1 cellular context compared by ENCODE assay signal in genomic region chr10:125824736-125825135, GRCh38.
TF ChIP-seq lines count a peak whose summit lies in the region.

No MANE protein-coding gene starts in this region.

TF ChIP-seq in K562, 482 proteins besides CTCF, POLR2A, EP300 and RAD21:
- TF ChIP-seq ZNF764 (CRISPR knock-in tag; IDR thresholded peaks at IDR 0.05; ENCODE audit: low read depth): no peak
- TF ChIP-seq KDM1A (IDR thresholded peaks at IDR 0.05): peak; percentile 38 to 45; a peak in 1 of 4 replicates
- no peak for TF ChIP-seq ZBTB11 (CRISPR knock-in tag; IDR thresholded peaks at IDR 0.05)
- TF ChIP-seq CBX1 (IDR thresholded peaks at IDR 0.05; ENCODE audit: low read depth): no peak
- no peak for TF ChIP-seq CGGBP1 (CRISPR knock-in tag; IDR thresholded peaks at IDR 0.05)
- peak; percentile 58 for TF ChIP-seq NFE2 (IDR thresholded peaks at IDR 0.05; ENCODE audit: low read depth)
- peak in 1 of 2 experiments; percentile 47; a peak in 1 of 4 replicates for TF ChIP-seq MNT (conservative IDR thresholded peaks at IDR 0.05)
- TF ChIP-seq SIN3A (IDR thresholded peaks at IDR 0.05; ENCODE audit: borderline replicate concordance in 2 of 2, control insufficient read depth in 1 of 2, low read depth in 2 of 2, low read length in 2 of 2): 0 out of 4 replicates have a peak, but pooled peaks of 1 of the 2 experiments have one; percentile 38
- TF ChIP-seq HDAC1 (IDR thresholded peaks at IDR 0.05): 0 out of 4 replicates have a peak, but pooled peaks of 1 of the 2 experiments have one; percentile 39
- no peak for TF ChIP-seq TEAD4 (IDR thresholded peaks at IDR 0.05; ENCODE audit: low read length)
- no peak for TF ChIP-seq TEAD4 (CRISPR knock-in tag; IDR thresholded peaks at IDR 0.05; ENCODE audit: borderline replicate concordance)
- no peak for TF ChIP-seq HMGXB4 (CRISPR knock-in tag; IDR thresholded peaks at IDR 0.05)
- no peak for TF ChIP-seq CHCHD3 (CRISPR knock-in tag; IDR thresholded peaks at IDR 0.05)
- no peak for TF ChIP-seq MAFG (tag; conservative IDR thresholded peaks at IDR 0.05)
- TF ChIP-seq NCOR1 (IDR thresholded peaks at IDR 0.05): no peak
- no peak for TF ChIP-seq POLR3A (IDR thresholded peaks at IDR 0.05; ENCODE audit: borderline replicate concordance, extremely low read depth, insufficient read depth, insufficient read length)
- no peak for TF ChIP-seq ZNF586 (CRISPR knock-in tag; conservative IDR thresholded peaks at IDR 0.05)
- TF ChIP-seq TGIF2 (CRISPR knock-in tag; IDR thresholded peaks at IDR 0.05): no peak
- TF ChIP-seq ETV1 (tag; conservative IDR thresholded peaks at IDR 0.05; ENCODE audit: low read depth): no peak
- TF ChIP-seq HNRNPH1 (optimal IDR thresholded peaks at IDR 0.05; ENCODE audit: low read depth, low read length): no peak
- TF ChIP-seq ATF3 (IDR thresholded peaks at IDR 0.05): peak; percentile 55
- TF ChIP-seq ATF3 (CRISPR knock-in tag; conservative IDR thresholded peaks at IDR 0.05): no peak
- TF ChIP-seq ELK3 (CRISPR knock-in tag; IDR thresholded peaks at IDR 0.05): no peak
- TF ChIP-seq ATF1 (CRISPR knock-in tag; IDR thresholded peaks at IDR 0.05): no peak
- no peak for TF ChIP-seq ATF1 (tag; IDR thresholded peaks at IDR 0.05)
- TF ChIP-seq FUS (optimal IDR thresholded peaks at IDR 0.05; ENCODE audit: low read depth, low read length): no peak
- no peak for TF ChIP-seq PHB2 (IDR thresholded peaks at IDR 0.05; ENCODE audit: low read depth)
- TF ChIP-seq TEAD1 (CRISPR knock-in tag; IDR thresholded peaks at IDR 0.05): no peak
- no peak for TF ChIP-seq HOMEZ (CRISPR knock-in tag; IDR thresholded peaks at IDR 0.05)
- peak; percentile 11; the same call in 1 of the 2 replicates for TF ChIP-seq ZNF316 (IDR thresholded peaks at IDR 0.05)
TF ChIP-seq in K562: peak in this region for 7.
